27 cellular contexts compared by ENCODE assay signal in the genomic region with DNA sequence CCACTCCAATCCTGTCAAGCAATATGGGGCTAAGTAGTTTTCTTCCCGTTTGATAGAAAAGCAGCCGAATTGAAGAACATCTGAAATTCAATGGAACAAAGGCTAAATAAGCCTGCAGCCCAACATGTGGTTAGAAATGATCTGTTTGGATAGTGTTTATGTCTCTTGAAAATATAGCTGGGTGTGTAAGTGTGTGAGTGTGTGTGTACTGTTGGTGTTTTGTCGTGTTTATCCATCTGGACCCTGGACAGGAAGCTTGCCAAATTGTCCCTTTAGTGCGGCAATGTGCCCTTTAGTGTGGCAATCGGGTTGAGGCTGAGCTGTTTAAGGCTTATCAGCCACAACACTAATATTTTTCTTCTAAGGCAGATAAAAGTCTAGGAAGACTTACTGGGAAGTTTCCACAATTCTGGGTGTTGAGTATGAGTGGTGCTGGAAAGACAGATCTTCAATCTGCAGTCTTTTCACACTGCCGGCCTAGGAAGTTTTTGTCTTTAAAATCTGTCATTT.
DNase-seq lines count a peak whose midpoint lies in the region; ATAC-seq, FAIRE-seq and TF ChIP-seq lines count a peak whose summit lies in the region.
"Had no signal": no experiment of that assay in that cellular context is flagged by ENCODE, and none has a peak within 500 bp of the region (broad histone marks: within the 10 kb centered on the region; RNA-seq: fewer than 3 reads in every experiment).

No MANE protein-coding gene starts in this region.

- H3K9me3 Mint-ChIP-seq in activated naive CD4-positive, alpha-beta T cell treated with anti-CD3 and anti-CD28 coated beads, Interleukin-2, amount 10 ng/mL, durations not matched to agents 7 days and 5 days = no peaks in the 10 kb centered on the region

- H3K4me3 Mint-ChIP-seq in activated naive CD4-positive, alpha-beta T cell treated with anti-CD3 and anti-CD28 coated beads, Interleukin-2, amount 10 ng/mL, durations not matched to agents 7 days and 5 days = no peak overlapping the region
- H3K4me3 Mint-ChIP-seq: CD8-positive, alpha-beta memory T cell; T-helper 17 cell had no signal

- WGBS in HepG2 (ENCODE audit: low lambda C conversion rate) = 2% methylated on average over 6 of the region's 6 CpGs

- DNase-seq in NCI-H748 (lab: John Stamatoyannopoulos, UW; ENCODE audit: unreplicated experiment) (peak; percentile 51), NCI-H748 treated with DMSO at 0.1 percent for 48 hours (lab: John Stamatoyannopoulos, UW) (no peak), dermis microvascular lymphatic vessel endothelial cell (ENCODE audit: low read depth in 2 of 2) (peak; percentile 9 to 61), HepG2 (ENCODE audit: low spot score) (no peak), HEK293T (ENCODE audit: extremely low spot score) (no peak), occipital lobe (lab: John Stamatoyannopoulos, UW) (no peak), NCI-H524 (lab: John Stamatoyannopoulos, UW) (no peak)
- no peak for DNase-seq in activated naive CD4-positive, alpha-beta T cell treated with anti-CD3 and anti-CD28 coated beads, Interleukin-2, amount 10 ng/mL, durations not matched to agents 7 days and 5 days
- DNase-seq: 8988T; activated CD4-positive, alpha-beta T cell treated with anti-CD3 and anti-CD28 coated beads, Interleukin-2, amount 50 U/mL, for 4 hours; activated gamma-delta T cell; adrenal gland; AML-193; CD8-positive, alpha-beta memory T cell; colonic mucosa; GDM1; left ventricle myocardium inferior; MV-4-11; NCI-H1930; RPMI8226; spleen; stimulated activated CD4-positive, alpha-beta T cell treated with anti-CD3 and anti-CD28 coated beads, Interleukin-4, amount 100 ng/mL, for 1 hour; stimulated activated naive CD8-positive, alpha-beta T cell treated with anti-CD3 and anti-CD28 coated beads, Interleukin-15, Interleukin-2, amounts not matched to agents 100 U/mL and 50 U/mL, for 24 hours; T-helper 17 cell had no signal

- H4K20me1 ChIP-seq in HepG2 (ENCODE audit: insufficient read depth, low read length) = no peaks in the 10 kb centered on the region

- no TSS peak for BruUV-seq in HepG2 (replicated peaks; lab: Mats Ljungman, UMichigan)

- no peak overlapping the region for H2AFZ ChIP-seq in HepG2 (ENCODE audit: low read length)

- H3K36me3 Mint-ChIP-seq in activated naive CD4-positive, alpha-beta T cell treated with anti-CD3 and anti-CD28 coated beads, Interleukin-2, amount 10 ng/mL, durations not matched to agents 7 days and 5 days = no peaks in the 10 kb centered on the region
- H3K36me3 Mint-ChIP-seq: CD8-positive, alpha-beta memory T cell had no signal

- CTCF ChIA-PET in HepG2 (lab: Yijun Ruan, JAX; ENCODE audit: low intra/inter-chr PET ratio, low total read pairs) (no interaction called here), HEK293T (lab: Yijun Ruan, JAX) (interaction anchor here (1.0 kb wide), 1 partner anchor 773 kb away, joined by 3 read pairs; no protein-coding TSS in a partner anchor)
- CTCF ChIA-PET in activated naive CD4-positive, alpha-beta T cell treated with anti-CD3 and anti-CD28 coated beads, Interleukin-2, amount 10 ng/mL, durations not matched to agents 7 days and 5 days (lab: Charles Lee) = no interaction called here

- no peak overlapping the region for H3K9ac ChIP-seq in HepG2 (ENCODE audit: insufficient read depth, low read depth, low read length)

- POLR2A ChIA-PET in HepG2 (lab: Yijun Ruan, JAX) (no interaction called here), HEK293T (lab: Yijun Ruan, JAX) (no interaction called here)

- no peak; the same call in 2 of the 3 replicates for ATAC-seq in HepG2
- ATAC-seq: HCT116; mucosa of descending colon; stimulated activated naive CD8-positive, alpha-beta T cell treated with anti-CD3 and anti-CD28 coated beads, Interleukin-15, Interleukin-2, amounts not matched to agents 100 U/mL and 50 U/mL, for 24 hours; T-helper 17 cell had no signal

- TF ChIP-seq POLR2A in HepG2 (IDR thresholded peaks at IDR 0.05; ENCODE audit: insufficient read depth in 1 of 2, low read depth in 2 of 2, low read length in 2 of 2) = no peak

- no peaks in the 10 kb centered on the region for H3K9me3 ChIP-seq in HepG2 (ENCODE audit: low read length)
- H3K9me3 ChIP-seq: adrenal gland, colonic mucosa, left ventricle myocardium inferior, mucosa of descending colon, spleen had no signal

- H3K4me1 ChIP-seq in HepG2 (ENCODE audit: insufficient read depth, low read length) = no peaks in the 10 kb centered on the region
- H3K4me1 ChIP-seq: adrenal gland, colonic mucosa, spleen had no signal

- no peak overlapping the region for H3K27ac ChIP-seq in HepG2 (ENCODE audit: extremely low read length, insufficient read depth, low read length)
- H3K27ac ChIP-seq: adrenal gland, colonic mucosa, left ventricle myocardium inferior, spleen had no signal

- H3K27ac Mint-ChIP-seq in activated naive CD4-positive, alpha-beta T cell treated with anti-CD3 and anti-CD28 coated beads, Interleukin-2, amount 10 ng/mL, durations not matched to agents 7 days and 5 days = no peak overlapping the region
- H3K27ac Mint-ChIP-seq: T-helper 17 cell had no signal

- no peak for TF ChIP-seq EP300 in HepG2 (IDR thresholded peaks at IDR 0.05; ENCODE audit: low read depth in 2 of 2, low read length in 2 of 2)
- TF ChIP-seq EP300 in HepG2 (CRISPR knock-in tag; IDR thresholded peaks at IDR 0.05; ENCODE audit: borderline replicate concordance) = no peak

- no peaks in the 10 kb centered on the region for H3K79me2 ChIP-seq in HepG2 (ENCODE audit: insufficient read depth, low read length)

- no peaks in the 10 kb centered on the region for H3K36me3 ChIP-seq in HepG2 (replicated peaks in 1 of 2; ENCODE audit: control insufficient read depth in 1 of 2, insufficient read depth in 2 of 2, low read length in 2 of 2)
- H3K36me3 ChIP-seq: adrenal gland, colonic mucosa, left ventricle myocardium inferior, spleen had no signal

- peaks cover 23% of the 10 kb centered on the region for H3K27me3 Mint-ChIP-seq in activated naive CD4-positive, alpha-beta T cell treated with anti-CD3 and anti-CD28 coated beads, Interleukin-2, amount 10 ng/mL, durations not matched to agents 7 days and 5 days

- no peak overlapping the region for H3K4me2 ChIP-seq in HepG2 (ENCODE audit: low read depth, low read length)

- TF ChIP-seq CTCF in HepG2 (CRISPR knock-in tag; IDR thresholded peaks at IDR 0.05) = no peak

- in situ Hi-C loops in HepG2 (cut with HindIII; ENCODE audit: extremely low pct_ligation_motif_present, low pct_unique_long_range_greater_than_20kb) = no loop called here

- no peak for FAIRE-seq in HepG2 (lab: Jason Lieb, UNC)
- FAIRE-seq: endometrium had no signal

- intact Hi-C loops in HepG2 (cut with micrococcal nuclease; ENCODE audit: unreplicated experiment) = loop anchor here (2.0 kb wide), 1 partner anchor 27 kb away; no protein-coding TSS in a partner anchor

- H3K4me3 ChIP-seq in HepG2 (replicated peaks in 1 of 3; ENCODE audit: insufficient read depth in 1 of 3, low read depth in 2 of 3, low read length in 3 of 3) = no peak overlapping the region
- H3K4me3 ChIP-seq: adrenal gland, colonic mucosa, left ventricle myocardium inferior, mucosa of descending colon, spleen had no signal

- H3K27me3 ChIP-seq in HepG2 (ENCODE audit: control insufficient read depth in 1 of 2, insufficient read depth in 2 of 2, low read length in 2 of 2) = 0 out of 5 replicates have a peak, but pooled peaks cover 0 to 3% of the 10 kb centered on the region in 2 experiments

- no peak for TF ChIP-seq RAD21 in HepG2 (CRISPR knock-in tag; IDR thresholded peaks at IDR 0.05)

- no peaks in the 10 kb centered on the region for H3K4me1 Mint-ChIP-seq in activated naive CD4-positive, alpha-beta T cell treated with anti-CD3 and anti-CD28 coated beads, Interleukin-2, amount 10 ng/mL, durations not matched to agents 7 days and 5 days
- H3K4me1 Mint-ChIP-seq: CD8-positive, alpha-beta memory T cell; T-helper 17 cell had no signal

TF ChIP-seq in HepG2, 621 proteins besides CTCF, POLR2A, EP300 and RAD21 (continues in another document):
- TF ChIP-seq ZNF552 (CRISPR knock-in tag; IDR thresholded peaks at IDR 0.05; ENCODE audit: borderline replicate concordance) (no peak), JUND (CRISPR knock-in tag; IDR thresholded peaks at IDR 0.05) (no peak), RAD51 (IDR thresholded peaks at IDR 0.05; ENCODE audit: borderline replicate concordance) (no peak), MAFG (CRISPR knock-in tag; IDR thresholded peaks at IDR 0.05) (no peak), ONECUT2 (CRISPR knock-in tag; IDR thresholded peaks at IDR 0.05) (no peak)
- TF ChIP-seq, protein P1, sequence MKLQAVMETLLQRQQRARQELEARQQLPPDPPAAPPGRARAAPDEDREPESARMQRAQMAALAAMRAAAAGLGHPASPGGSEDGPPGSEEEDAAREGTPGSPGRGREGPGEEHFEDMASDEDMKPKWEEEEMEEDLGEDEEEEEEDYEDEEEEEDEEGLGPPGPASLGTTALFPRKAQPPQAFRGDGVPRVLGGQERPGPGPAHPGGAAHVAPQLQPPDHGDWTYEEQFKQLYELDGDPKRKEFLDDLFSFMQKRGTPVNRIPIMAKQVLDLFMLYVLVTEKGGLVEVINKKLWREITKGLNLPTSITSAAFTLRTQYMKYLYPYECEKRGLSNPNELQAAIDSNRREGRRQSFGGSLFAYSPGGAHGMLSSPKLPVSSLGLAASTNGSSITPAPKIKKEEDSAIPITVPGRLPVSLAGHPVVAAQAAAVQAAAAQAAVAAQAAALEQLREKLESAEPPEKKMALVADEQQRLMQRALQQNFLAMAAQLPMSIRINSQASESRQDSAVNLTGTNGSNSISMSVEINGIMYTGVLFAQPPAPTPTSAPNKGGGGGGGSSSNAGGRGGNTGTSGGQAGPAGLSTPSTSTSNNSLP (IDR thresholded peaks at IDR 0.05; ENCODE audit: low read depth, low read length) = no peak

TF ChIP-seq in HEK293T, 16 proteins besides CTCF, POLR2A, EP300 and RAD21:
- TF ChIP-seq TARDBP (IDR thresholded peaks at IDR 0.05) (no peak), FOXA1 (IDR thresholded peaks at IDR 0.05) (no peak), ZNF384 (IDR thresholded peaks at IDR 0.05) (no peak), NFRKB (IDR thresholded peaks at IDR 0.05) (no peak)

Comparison
In these comparisons a context has a peak if more than half of its experiments do, and no peak if none do; other contexts are left out.
1. DNase-seq: peak in NCI-H748 (single experiment) and dermis microvascular lymphatic vessel endothelial cell (2 of 2); none in NCI-H748 treated with DMSO at 0.1 percent for 48 hours (single experiment), HepG2 (single experiment), HEK293T (single experiment), occipital lobe (single experiment), activated naive CD4-positive, alpha-beta T cell treated with anti-CD3 and anti-CD28 coated beads, Interleukin-2, amount 10 ng/mL, durations not matched to agents 7 days and 5 days (single experiment) and NCI-H524 (0 of 2).